ENCODE assay signal across 22 cellular contexts in genomic region chr17:77662796-77663195, GRCh38.
DNase-seq lines count a peak whose midpoint lies in the region; ATAC-seq and TF ChIP-seq lines count a peak whose summit lies in the region.
"Had no signal": no experiment of that assay in that cellular context is flagged by ENCODE, and none has a peak within 500 bp of the region (broad histone marks: within the 10 kb centered on the region; RNA-seq: fewer than 3 reads in every experiment).

No MANE protein-coding gene starts in this region.

- H3K4me3 Mint-ChIP-seq in activated CD8-positive, alpha-beta T cell treated with anti-CD3 and anti-CD28 coated beads for 36 hours: no peak overlapping the region
- H3K4me3 Mint-ChIP-seq in naive thymus-derived CD4-positive, alpha-beta T cell: no peak overlapping the region
- H3K4me3 Mint-ChIP-seq: CD4-positive, CD25-positive, alpha-beta regulatory T cell had no signal

- no peak for TF ChIP-seq CTCF in HEK293 (tag by site-specific recombination; IDR thresholded peaks at IDR 0.05)
- TF ChIP-seq CTCF in activated CD8-positive, alpha-beta T cell treated with anti-CD3 and anti-CD28 coated beads for 36 hours (IDR thresholded peaks at IDR 0.05): no peak

- no peak overlapping the region for H3K27ac Mint-ChIP-seq in activated CD8-positive, alpha-beta T cell treated with anti-CD3 and anti-CD28 coated beads for 36 hours
- peak overlapping the region in 7 of 9 donors; percentile 1 to 66 (median 17) for H3K27ac Mint-ChIP-seq in naive thymus-derived CD4-positive, alpha-beta T cell

- no peak overlapping the region for H2AFZ ChIP-seq in Karpas-422 (ENCODE audit: low read length)

- no peaks in the 10 kb centered on the region for H3K9me2 ChIP-seq in Karpas-422 (replicated peaks; ENCODE audit: insufficient read depth, low read length)

- H3K27ac ChIP-seq in HEK293 (ENCODE audit: extremely low read depth, low read depth, low read length): no peak overlapping the region
- H3K27ac ChIP-seq in Karpas-422 (ENCODE audit: low read length): no peak overlapping the region
- no peak overlapping the region for H3K27ac ChIP-seq in naive thymus-derived CD4-positive, alpha-beta T cell (ENCODE audit: low read depth, low read length)

- peaks cover 18% of the 10 kb centered on the region for H3K9me3 Mint-ChIP-seq in activated CD8-positive, alpha-beta T cell treated with anti-CD3 and anti-CD28 coated beads for 36 hours
- peaks cover 0 to 13% (median 6%) of the 10 kb centered on the region in 11 donors for H3K9me3 Mint-ChIP-seq in naive thymus-derived CD4-positive, alpha-beta T cell

- H3K9me3 ChIP-seq in HEK293 (ENCODE audit: control insufficient read depth, insufficient read depth, low read depth, low read length) (no peaks in the 10 kb centered on the region), Karpas-422 (ENCODE audit: low read length) (no peaks in the 10 kb centered on the region)
- H3K9me3 ChIP-seq in naive thymus-derived CD4-positive, alpha-beta T cell (ENCODE audit: control insufficient read depth in 2 of 3, low read length in 3 of 3): no peaks in the 10 kb centered on the region
- H3K9me3 ChIP-seq: BE2C had no signal

- H4K20me1 ChIP-seq in Karpas-422 (ENCODE audit: insufficient read depth, low read depth, low read length): no peaks in the 10 kb centered on the region

- no peaks in the 10 kb centered on the region for H3K79me2 ChIP-seq in Karpas-422 (ENCODE audit: low read length)

- POLR2A ChIA-PET in HEK293 (lab: Yijun Ruan, JAX): no interaction called here
- POLR2A ChIA-PET in activated CD8-positive, alpha-beta T cell treated with anti-CD3 and anti-CD28 coated beads for 36 hours (lab: Charles Lee): interaction anchor here (1.8 kb wide), 1 partner anchor 10 kb away, joined by 5 read pairs; no protein-coding TSS in a partner anchor
- POLR2A ChIA-PET in naive thymus-derived CD4-positive, alpha-beta T cell (lab: Charles Lee): interaction anchor here (1.3 to 1.7 kb wide), 2 partner anchors 16 to 295 kb away, joined by 5 to 6 read pairs; partner anchors contain the start of gene TNRC6C

- CTCF ChIA-PET in HEK293 (lab: Yijun Ruan, JAX): interaction anchor here (0.6 kb wide), 2 partner anchors 163 to 356 kb away, joined by 3 to 5 read pairs; no protein-coding TSS in a partner anchor
- CTCF ChIA-PET in activated CD8-positive, alpha-beta T cell treated with anti-CD3 and anti-CD28 coated beads for 36 hours (lab: Charles Lee): interaction anchor here (0.7 to 1.5 kb wide), 2 partner anchors 12 to 16 kb away, joined by 3 to 4 read pairs; no protein-coding TSS in a partner anchor
- CTCF ChIA-PET in naive thymus-derived CD4-positive, alpha-beta T cell (lab: Charles Lee): interaction anchor here (0.6 kb wide), 1 partner anchor 108 kb away, joined by 3 read pairs; no protein-coding TSS in a partner anchor

- no peak for ATAC-seq in activated CD8-positive, alpha-beta T cell treated with anti-CD3 and anti-CD28 coated beads for 36 hours
- ATAC-seq in naive thymus-derived CD4-positive, alpha-beta T cell: no peak
- ATAC-seq in sciatic nerve: no peak
- ATAC-seq: GM12878, HCT116 had no signal

- H3K36me3 ChIP-seq in HEK293 (ENCODE audit: control insufficient read depth in 2 of 2, insufficient read depth in 1 of 2, low read length in 2 of 2) (no peaks in the 10 kb centered on the region), Karpas-422 (ENCODE audit: insufficient read depth, low read length) (no peaks in the 10 kb centered on the region)
- no peaks in the 10 kb centered on the region for H3K36me3 ChIP-seq in naive thymus-derived CD4-positive, alpha-beta T cell (ENCODE audit: control insufficient read depth in 2 of 3, insufficient read depth in 3 of 3, low read length in 3 of 3)
- H3K36me3 ChIP-seq: BE2C had no signal

- H3K27me3 ChIP-seq in Karpas-422 (ENCODE audit: low read length): no peaks in the 10 kb centered on the region
- H3K27me3 ChIP-seq in naive thymus-derived CD4-positive, alpha-beta T cell (ENCODE audit: control insufficient read depth in 2 of 2, insufficient read depth in 2 of 2, low read length in 2 of 2): no peaks in the 10 kb centered on the region
- H3K27me3 ChIP-seq: BE2C had no signal

- H3K27me3 Mint-ChIP-seq in activated CD8-positive, alpha-beta T cell treated with anti-CD3 and anti-CD28 coated beads for 36 hours: no peaks in the 10 kb centered on the region
- peaks cover 0 to 22% (median 0%) of the 10 kb centered on the region in 5 donors for H3K27me3 Mint-ChIP-seq in naive thymus-derived CD4-positive, alpha-beta T cell

- no peak overlapping the region for H3K4me2 ChIP-seq in Karpas-422 (ENCODE audit: low read depth, low read length, poor library complexity, severe bottlenecking)

- H3K9ac ChIP-seq in Karpas-422 (ENCODE audit: low read length): no peak overlapping the region

- H3K36me3 Mint-ChIP-seq in activated CD8-positive, alpha-beta T cell treated with anti-CD3 and anti-CD28 coated beads for 36 hours (ENCODE audit: low read depth): peaks cover 10% of the 10 kb centered on the region
- H3K36me3 Mint-ChIP-seq in naive thymus-derived CD4-positive, alpha-beta T cell: peaks cover 0 to 17% (median 4%) of the 10 kb centered on the region in 5 donors

- peaks cover 25% of the 10 kb centered on the region for H3K4me1 Mint-ChIP-seq in activated CD8-positive, alpha-beta T cell treated with anti-CD3 and anti-CD28 coated beads for 36 hours (ENCODE audit: low read depth)
- H3K4me1 Mint-ChIP-seq in naive thymus-derived CD4-positive, alpha-beta T cell: peaks cover 22 to 43% (median 32%) of the 10 kb centered on the region in 7 donors

- intact Hi-C loops in activated CD8-positive, alpha-beta T cell treated with anti-CD3 and anti-CD28 coated beads for 36 hours (cut with micrococcal nuclease): no loop called here
- intact Hi-C loops in naive thymus-derived CD4-positive, alpha-beta T cell (cut with micrococcal nuclease): no loop called here
- intact Hi-C loops in sciatic nerve (cut with DNase I): no loop called here

- DNase-seq in Karpas-422 (peak; percentile 45), NCI-H82 (lab: John Stamatoyannopoulos, UW) (no peak), sciatic nerve (ENCODE audit: low spot score) (no peak), NAMALWA (ENCODE audit: low spot score) (no peak), NCI-H524 treated with DMSO at 0.1 percent for 48 hours (lab: John Stamatoyannopoulos, UW) (no peak)
- DNase-seq in activated CD8-positive, alpha-beta T cell treated with anti-CD3 and anti-CD28 coated beads for 36 hours: peak; percentile 19
- no peak for DNase-seq in naive thymus-derived CD4-positive, alpha-beta T cell
- DNase-seq: ACHN; BE2C; C1 segment of cervical spinal cord; CD4-positive, CD25-positive, alpha-beta regulatory T cell; CD8-positive, alpha-beta memory T cell; COR-L47; DMS 273 treated with DMSO at 0.1 percent for 48 hours; DMS53; DND-41; EL; GOT3; H7 had no signal

- no peak overlapping the region for H3K4me3 ChIP-seq in HEK293 (ENCODE audit: low read depth, low read length)
- H3K4me3 ChIP-seq in Karpas-422 (ENCODE audit: low read length): no peak overlapping the region
- no peak overlapping the region for H3K4me3 ChIP-seq in naive thymus-derived CD4-positive, alpha-beta T cell (ENCODE audit: low read length)
- H3K4me3 ChIP-seq: GM12878 had no signal

- H3K4me1 ChIP-seq in HEK293 (ENCODE audit: control insufficient read depth, insufficient read depth, low read length): no peaks in the 10 kb centered on the region
- H3K4me1 ChIP-seq in Karpas-422 (ENCODE audit: low read length): peaks cover 8% of the 10 kb centered on the region
- peaks cover 15 to 23% of the 10 kb centered on the region in 2 donors for H3K4me1 ChIP-seq in naive thymus-derived CD4-positive, alpha-beta T cell (ENCODE audit: control insufficient read depth in 2 of 2, insufficient read depth in 2 of 2, low read length in 2 of 2)

TF ChIP-seq in HEK293, 187 proteins besides CTCF, POLR2A, EP300 and RAD21:
- TF ChIP-seq SP3 (tag by site-specific recombination; IDR thresholded peaks at IDR 0.05): no peak
- TF ChIP-seq ZNF664 (tag by site-specific recombination; IDR thresholded peaks at IDR 0.05): peak; percentile 39; the same call in 1 of the 2 replicates

Comparison
In these comparisons a context has a peak if more than half of its experiments do, and no peak if none do; other contexts are left out.
1. DNase-seq: peak in Karpas-422 (single experiment) and activated CD8-positive, alpha-beta T cell treated with anti-CD3 and anti-CD28 coated beads for 36 hours (single experiment); none in naive thymus-derived CD4-positive, alpha-beta T cell (0 of 9), NCI-H82 (single experiment), sciatic nerve (single experiment), NAMALWA (single experiment) and NCI-H524 treated with DMSO at 0.1 percent for 48 hours (single experiment).